ENCODE assay signal across 8 cellular contexts in the genomic region with DNA sequence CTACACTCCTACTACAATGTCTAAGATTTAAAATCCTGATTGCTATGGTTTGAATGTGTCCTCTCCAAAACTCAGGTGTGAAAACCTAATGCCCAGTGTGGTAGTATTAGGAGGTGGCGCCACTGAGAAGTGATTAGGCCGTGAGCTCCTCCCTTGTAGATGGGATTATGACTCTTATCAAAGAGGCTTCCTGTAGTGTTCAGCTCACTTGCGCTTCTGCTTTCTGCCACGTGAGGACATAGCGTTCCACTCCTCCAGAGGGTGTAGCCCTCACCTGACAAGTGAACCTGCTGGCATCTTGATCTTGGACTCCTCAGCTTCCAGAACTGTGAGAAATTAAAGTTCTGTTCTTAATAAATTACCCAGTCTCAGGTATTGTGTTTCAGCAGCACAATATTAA. TPM values are rescaled to one million over a fixed set of nuclear protein-coding genes. Genes with fewer than 3 reads are reported as not detected.
DNase-seq lines count a peak whose midpoint lies in the region; ATAC-seq and FAIRE-seq lines count a peak whose summit lies in the region.

No MANE protein-coding gene starts in this region.

- CTCF ChIA-PET in CD8-positive, alpha-beta memory T cell (lab: Charles Lee): interaction anchor here (0.9 to 1.5 kb wide), 6 partner anchors 9 to 133 kb away, joined by 3 to 6 read pairs (median 4); no protein-coding TSS in a partner anchor

- no peaks in the 10 kb centered on the region for H3K36me3 Mint-ChIP-seq in CD8-positive, alpha-beta memory T cell

- H3K27ac Mint-ChIP-seq in CD8-positive, alpha-beta memory T cell: peak overlapping the region in 2 of 8 donors; percentile 6 to 81

- no peaks in the 10 kb centered on the region for H3K4me1 ChIP-seq in CD8-positive, alpha-beta memory T cell (ENCODE audit: insufficient read depth, low read length)

- no peak for FAIRE-seq in RCC 7860 (lab: Jason Lieb, UNC)

- H3K9me3 ChIP-seq in CD8-positive, alpha-beta memory T cell (ENCODE audit: low read length): no peaks in the 10 kb centered on the region

- no peaks in the 10 kb centered on the region for H3K36me3 ChIP-seq in CD8-positive, alpha-beta memory T cell (ENCODE audit: insufficient read depth, low read length)

- H3K4me3 ChIP-seq in CD8-positive, alpha-beta memory T cell (ENCODE audit: low read length): no peak overlapping the region

- no peaks in the 10 kb centered on the region for H3K27me3 ChIP-seq in CD8-positive, alpha-beta memory T cell (ENCODE audit: insufficient read depth, low read length, poor library complexity, severe bottlenecking)

- H3K27ac ChIP-seq in CD8-positive, alpha-beta memory T cell (ENCODE audit: low read depth, low read length): no peak overlapping the region

- ATAC-seq in GM21723 (IDR thresholded peaks at IDR 0.05; ENCODE audit: unreplicated experiment) (peak; percentile 68), esophagus mucosa (peak; percentile 78), GM18907 (IDR thresholded peaks at IDR 0.05; ENCODE audit: unreplicated experiment) (no peak)

- POLR2A ChIA-PET in CD8-positive, alpha-beta memory T cell (lab: Charles Lee): interaction anchor here (0.6 kb wide), 1 partner anchor 61 kb away, joined by 7 read pairs; no protein-coding TSS in a partner anchor

- peaks cover 0 to 5% (median 2%) of the 10 kb centered on the region in 3 donors for H3K4me1 Mint-ChIP-seq in CD8-positive, alpha-beta memory T cell

- no peaks in the 10 kb centered on the region for H3K9me3 Mint-ChIP-seq in CD8-positive, alpha-beta memory T cell

- H3K27me3 Mint-ChIP-seq in CD8-positive, alpha-beta memory T cell: peaks cover 2 to 10% of the 10 kb centered on the region in 2 donors

- DNase-seq in CD8-positive, alpha-beta memory T cell: peak in 3 of 5 donors; percentile 7 to 52 (median 17)
- DNase-seq in RCC 7860 (ENCODE audit: low spot score) (peak; percentile 15), Ammon's horn (ENCODE audit: low spot score) (no peak), NCI-H2081 (lab: John Stamatoyannopoulos, UW) (no peak)
- no peak for DNase-seq in stimulated activated naive CD4-positive, alpha-beta T cell treated with Interleukin-2 at 50 U/mL for 16 hours (lab: John Stamatoyannopoulos, UW)

- H3K4me3 Mint-ChIP-seq in CD8-positive, alpha-beta memory T cell: no peak overlapping the region

RNA-seq across cellular contexts. Expression of gene WHRN, which starts 33.0 kb away (rescaled TPM):
- total RNA-seq in CD8-positive, alpha-beta memory T cell: 1 to 10 TPM; 8.6 to 9.0 TPM
- polyA plus RNA-seq in CD8-positive, alpha-beta memory T cell: 5.5 TPM
- 3.4 TPM for total RNA-seq in esophagus mucosa

RNA-seq across cellular contexts. Expression of gene ATP6V1G1, which starts 49.3 kb away (rescaled TPM):
- 10 to 100 TPM; 48.2 to 49.0 TPM for total RNA-seq in CD8-positive, alpha-beta memory T cell
- 278 TPM for polyA plus RNA-seq in CD8-positive, alpha-beta memory T cell
- total RNA-seq in esophagus mucosa: 92.4 TPM

Comparison
In these comparisons a context has a peak if more than half of its experiments do, and no peak if none do; other contexts are left out.
1. DNase-seq: peak in CD8-positive, alpha-beta memory T cell (3 of 5) and RCC 7860 (single experiment); none in Ammon's horn (single experiment), stimulated activated naive CD4-positive, alpha-beta T cell treated with Interleukin-2 at 50 U/mL for 16 hours (single experiment) and NCI-H2081 (0 of 2).